ENCODE assay signal across 11 cellular contexts in genomic region chr7:115009736-115010435, GRCh38.
DNase-seq lines count a peak whose midpoint lies in the region; ATAC-seq, FAIRE-seq and TF ChIP-seq lines count a peak whose summit lies in the region.
"Had no signal": no experiment of that assay in that cellular context is flagged by ENCODE, and none has a peak within 500 bp of the region (broad histone marks: within the 10 kb centered on the region; RNA-seq: fewer than 3 reads in every experiment).

No MANE protein-coding gene starts in this region.

- FAIRE-seq in HTR-8/SVneo (lab: Jason Lieb, UNC): no peak

- no peak overlapping the region for H3K4me3 ChIP-seq in right atrium auricular region
- no peak overlapping the region for H3K4me3 ChIP-seq in colonic mucosa

- H3K36me3 Mint-ChIP-seq in naive thymus-derived CD8-positive, alpha-beta T cell: peaks cover 7 to 24% (median 20%) of the 10 kb centered on the region in 3 donors

- H3K4me1 ChIP-seq in right atrium auricular region: peaks cover 0 to 25% of the 10 kb centered on the region in 2 donors
- H3K4me1 ChIP-seq in colonic mucosa: peaks cover 5% of the 10 kb centered on the region

- peak; percentile 69 for ATAC-seq in Right ventricle myocardium inferior
- ATAC-seq in naive thymus-derived CD8-positive, alpha-beta T cell: no peak

- TF ChIP-seq CTCF in right atrium auricular region (IDR thresholded peaks at IDR 0.05): no peak
- TF ChIP-seq CTCF in colonic mucosa (IDR thresholded peaks at IDR 0.05): no peak

- H3K27me3 Mint-ChIP-seq in naive thymus-derived CD8-positive, alpha-beta T cell: no peaks in the 10 kb centered on the region

- H3K27ac ChIP-seq in right atrium auricular region (no peak overlapping the region), colonic mucosa (peak overlapping the region; percentile 47)

- H3K27ac Mint-ChIP-seq in naive thymus-derived CD8-positive, alpha-beta T cell: peak overlapping the region; percentile 48 to 94 (median 84)

- intact Hi-C loops in Right ventricle myocardium inferior (cut with DNase I) (no loop called here), colonic mucosa (cut with DNase I) (loop anchor here (5.0 kb wide), 1 partner anchor 88 kb away; the partner anchor contains the start of gene MDFIC)

- DNase-seq in Right ventricle myocardium inferior (ENCODE audit: missing footprints) (peak; percentile 45), right atrium auricular region (ENCODE audit: low spot score) (no peak), colonic mucosa (peak; percentile 42), KG1 (lab: John Stamatoyannopoulos, UW) (no peak), NAMALWA (ENCODE audit: low spot score) (no peak), NCI-H2029 (lab: John Stamatoyannopoulos, UW) (no peak), HTR-8/SVneo (ENCODE audit: insufficient read length, low spot score) (no peak)
- DNase-seq in naive thymus-derived CD8-positive, alpha-beta T cell: no peak
- DNase-seq: NCI-H146; stimulated activated CD4-positive, alpha-beta T cell treated with anti-CD3 and anti-CD28 coated beads, Interleukin-12 subunit alpha, Interleukin-12 subunit beta, amount 100 ng/mL, for 4 hours had no signal

- POLR2A ChIA-PET in naive thymus-derived CD8-positive, alpha-beta T cell (lab: Charles Lee): no interaction called here

- H3K9me3 Mint-ChIP-seq in naive thymus-derived CD8-positive, alpha-beta T cell: no peaks in the 10 kb centered on the region
- H3K9me3 Mint-ChIP-seq: CD14-positive monocyte had no signal

- peak overlapping the region in 1 of 2 donors; percentile 9 for H3K9ac ChIP-seq in colonic mucosa (ENCODE audit: low read depth in 2 of 2, low read length in 2 of 2)

- peaks cover 35 to 77% (median 58%) of the 10 kb centered on the region in 4 donors for H3K4me1 Mint-ChIP-seq in naive thymus-derived CD8-positive, alpha-beta T cell

- no peaks in the 10 kb centered on the region for H3K27me3 ChIP-seq in right atrium auricular region
- no peaks in the 10 kb centered on the region for H3K27me3 ChIP-seq in colonic mucosa

- H3K36me3 ChIP-seq in right atrium auricular region (no peaks in the 10 kb centered on the region), colonic mucosa (no peaks in the 10 kb centered on the region)

- no peaks in the 10 kb centered on the region for H3K9me3 ChIP-seq in right atrium auricular region
- no peaks in the 10 kb centered on the region for H3K9me3 ChIP-seq in colonic mucosa

- H3K4me3 Mint-ChIP-seq in naive thymus-derived CD8-positive, alpha-beta T cell: peak overlapping the region; percentile 50 to 80 (median 71)
- H3K4me3 Mint-ChIP-seq: CD14-positive monocyte had no signal

Comparison
In these comparisons a context has a peak if more than half of its experiments do, and no peak if none do; other contexts are left out.
1. DNase-seq: peak in Right ventricle myocardium inferior (single experiment) and colonic mucosa (single experiment); none in right atrium auricular region (single experiment), naive thymus-derived CD8-positive, alpha-beta T cell (0 of 10), KG1 (single experiment), NAMALWA (single experiment), NCI-H2029 (single experiment) and HTR-8/SVneo (single experiment).